In genomic region chr10:14954001-14954770, GRCh38 we compare ENCODE assay signal across 8 cellular contexts. TPM values are rescaled to one million over a fixed set of nuclear protein-coding genes. Genes with fewer than 3 reads are reported as not detected.
DNase-seq lines count a peak whose midpoint lies in the region; FAIRE-seq and TF ChIP-seq lines count a peak whose summit lies in the region.

Gene DCLRE1C (minus strand): TSS chr10:14954096. CDS start chr10:14954010, 86 bp downstream.

- peak; percentile 84 for FAIRE-seq in G401.6 (lab: Jason Lieb, UNC)

- peak within 1 kb of the TSS; percentile 99 for H3K27ac ChIP-seq in MM.1S (ENCODE audit: low read length)

- peak within 1 kb of the TSS; percentile 71 for H2AFZ ChIP-seq in MM.1S (ENCODE audit: low read length)

- H4K20me1 ChIP-seq in MM.1S (ENCODE audit: insufficient read depth, low read length) = no peaks in the 10 kb centered on the region

- H3K9me3 Mint-ChIP-seq in nephron progenitor cell = peaks cover 4% of the 10 kb centered on the region
- H3K9me3 Mint-ChIP-seq in stimulated activated naive CD8-positive, alpha-beta T cell treated with anti-CD3 and anti-CD28 coated beads, Interleukin-15, Interleukin-2, amounts not matched to agents 100 ng/mL and 50 ng/mL, for 24 hours = no peaks in the 10 kb centered on the region

- H3K36me3 ChIP-seq in MM.1S (replicated peaks; ENCODE audit: insufficient read depth, low read length) = no peaks in the 10 kb centered on the region

- DNase-seq in HCEC 1CT (peak; percentile 93), MM.1S (peak; percentile 98), SHP77 treated with DMSO at 0.1 percent for 48 hours (lab: John Stamatoyannopoulos, UW) (peak; percentile 82), fibroblast of the aortic adventitia (ENCODE audit: low read depth) (peak; percentile 84), nephron progenitor cell (peak; percentile 86)
- peak; percentile 95 for DNase-seq in activated effector memory CD4-positive, alpha-beta T cell treated with anti-CD3 and anti-CD28 coated beads, Interleukin-2, amount 50 U/mL, for 16 hours

- no peaks in the 10 kb centered on the region for H3K9me3 ChIP-seq in MM.1S (replicated peaks; ENCODE audit: insufficient read depth, low read length)

- H3K4me1 Mint-ChIP-seq in nephron progenitor cell = peaks cover 36% of the 10 kb centered on the region
- peaks cover 54% of the 10 kb centered on the region for H3K4me1 Mint-ChIP-seq in stimulated activated naive CD8-positive, alpha-beta T cell treated with anti-CD3 and anti-CD28 coated beads, Interleukin-15, Interleukin-2, amounts not matched to agents 100 ng/mL and 50 ng/mL, for 24 hours (ENCODE audit: low read depth)

- peak within 1 kb of the TSS; percentile 79 for H3K4me3 ChIP-seq in MM.1S (ENCODE audit: low read length)
- H3K4me3 ChIP-seq in fibroblast of the aortic adventitia (ENCODE audit: low read depth, low read length) = peak within 1 kb of the TSS; percentile 91

- H3K79me2 ChIP-seq in MM.1S (ENCODE audit: low read length) = peaks cover 45% of the 10 kb centered on the region

- peaks cover 30% of the 10 kb centered on the region for H3K4me1 ChIP-seq in MM.1S (ENCODE audit: low read length)

- peaks cover 3% of the 10 kb centered on the region for H3K27me3 Mint-ChIP-seq in nephron progenitor cell (ENCODE audit: low read depth, poor library complexity)
- no peaks in the 10 kb centered on the region for H3K27me3 Mint-ChIP-seq in stimulated activated naive CD8-positive, alpha-beta T cell treated with anti-CD3 and anti-CD28 coated beads, Interleukin-15, Interleukin-2, amounts not matched to agents 100 ng/mL and 50 ng/mL, for 24 hours

- no peaks in the 10 kb centered on the region for H3K9me2 ChIP-seq in MM.1S (replicated peaks; ENCODE audit: insufficient read depth, low read length)

- peak within 1 kb of the TSS; percentile 93 for H3K4me3 Mint-ChIP-seq in nephron progenitor cell
- peak within 1 kb of the TSS; percentile 91 for H3K4me3 Mint-ChIP-seq in stimulated activated naive CD8-positive, alpha-beta T cell treated with anti-CD3 and anti-CD28 coated beads, Interleukin-15, Interleukin-2, amounts not matched to agents 100 ng/mL and 50 ng/mL, for 24 hours

- H3K9ac ChIP-seq in MM.1S (ENCODE audit: low read length) = peak within 1 kb of the TSS; percentile 94

- peaks cover 26% of the 10 kb centered on the region for H3F3A ChIP-seq in MM.1S (ENCODE audit: insufficient read depth, low read length)

- H3K27me3 ChIP-seq in MM.1S (replicated peaks; ENCODE audit: insufficient read depth, low read length) = no peaks in the 10 kb centered on the region

- H3K4me2 ChIP-seq in MM.1S (ENCODE audit: low read depth, low read length) = peak within 1 kb of the TSS; percentile 94

- TF ChIP-seq CTCF in MM.1S (IDR thresholded peaks at IDR 0.05; ENCODE audit: low read length) = no peak
- TF ChIP-seq CTCF in fibroblast of the aortic adventitia (IDR thresholded peaks at IDR 0.05; ENCODE audit: insufficient read depth, low read length) = no peak
- no peak for TF ChIP-seq CTCF in nephron progenitor cell (IDR thresholded peaks at IDR 0.05)

- no peaks in the 10 kb centered on the region for H3K36me3 Mint-ChIP-seq in nephron progenitor cell (ENCODE audit: low read depth)
- peaks cover 12% of the 10 kb centered on the region for H3K36me3 Mint-ChIP-seq in stimulated activated naive CD8-positive, alpha-beta T cell treated with anti-CD3 and anti-CD28 coated beads, Interleukin-15, Interleukin-2, amounts not matched to agents 100 ng/mL and 50 ng/mL, for 24 hours (ENCODE audit: low read depth)

- H3K27ac Mint-ChIP-seq in nephron progenitor cell = peak within 1 kb of the TSS; percentile 95
- H3K27ac Mint-ChIP-seq in stimulated activated naive CD8-positive, alpha-beta T cell treated with anti-CD3 and anti-CD28 coated beads, Interleukin-15, Interleukin-2, amounts not matched to agents 100 ng/mL and 50 ng/mL, for 24 hours = peak within 1 kb of the TSS; percentile 94

RNA-seq across cellular contexts. Expression of gene DCLRE1C, which starts in this region (rescaled TPM):
- 8.9 and 17.7 TPM in 2 replicates for total RNA-seq in fibroblast of the aortic adventitia (ENCODE audit: low replicate concordance)

Comparison
In these comparisons a context has a peak if more than half of its experiments do, and no peak if none do; other contexts are left out.
1. Peak in every context shown above with its lines: DNase-seq, H3K4me3 ChIP-seq and H3K27ac ChIP-seq.